32 cellular contexts compared by ENCODE assay signal in the genomic region with DNA sequence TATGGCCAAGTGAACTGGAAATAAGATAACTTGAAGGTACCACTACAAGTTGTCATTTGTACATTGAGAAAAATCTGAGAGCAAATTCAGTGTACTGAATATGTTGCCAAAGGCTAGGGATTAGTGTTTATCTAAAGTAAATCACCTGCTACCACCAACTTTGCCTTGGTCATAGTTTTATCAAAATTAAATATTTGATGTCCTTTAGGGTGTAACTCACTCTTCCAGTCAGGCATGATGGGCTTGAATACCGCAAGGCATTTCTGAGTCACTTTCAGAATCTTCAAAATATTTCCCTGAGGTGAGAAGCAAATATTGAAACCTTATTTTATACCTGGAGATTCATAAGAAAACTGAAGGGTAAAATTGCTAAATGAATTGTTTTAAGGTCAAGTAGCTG.
"Had no signal": no experiment of that assay in that cellular context is flagged by ENCODE, and none has a peak within 500 bp of the region (broad histone marks: within the 10 kb centered on the region; RNA-seq: fewer than 3 reads in every experiment).

No MANE protein-coding gene starts in this region.

- H3K27me3 ChIP-seq: heart right ventricle, ovary, vagina had no signal

- H3K36me3 Mint-ChIP-seq: memory B cell; stimulated activated effector memory CD8-positive, alpha-beta T cell treated with anti-CD3 and anti-CD28 coated beads, Interleukin-12 subunit alpha, Interleukin-12 subunit beta, amount 100 ng/mL, for 72 hours; type B pancreatic cell; WTC11 had no signal

- H3K27ac Mint-ChIP-seq: activated CD4-positive, alpha-beta T cell treated with anti-CD3 and anti-CD28 coated beads, Interleukin-2, amount 10 ng/mL, durations not matched to agents 7 days and 5 days; activated CD8-positive, alpha-beta T cell treated with anti-CD3 and anti-CD28 coated beads for 36 hours; activated T-helper 17 cell treated with anti-CD3 and anti-CD28 coated beads, Interleukin-2, amount 50 U/mL, for 72 hours; memory B cell; nephron; stimulated activated effector memory CD8-positive, alpha-beta T cell treated with anti-CD3 and anti-CD28 coated beads, Interleukin-12 subunit alpha, Interleukin-12 subunit beta, amount 100 ng/mL, for 72 hours; stimulated activated naive CD8-positive, alpha-beta T cell treated with anti-CD3 and anti-CD28 coated beads, Interleukin-15, Interleukin-2, amounts not matched to agents 100 ng/mL and 50 ng/mL, for 24 hours; T-helper 17 cell; WTC11 had no signal

- FAIRE-seq: astrocyte, endothelial cell of umbilical vein had no signal

- H3K4me3 Mint-ChIP-seq: activated CD4-positive, alpha-beta T cell treated with anti-CD3 and anti-CD28 coated beads, Interleukin-2, amount 10 ng/mL, durations not matched to agents 7 days and 5 days; activated CD8-positive, alpha-beta T cell treated with anti-CD3 and anti-CD28 coated beads for 36 hours; activated T-cell treated with anti-CD3 and anti-CD28 coated beads, Interleukin-2, amount 50 U/mL, for 4 hours; activated T-helper 17 cell treated with anti-CD3 and anti-CD28 coated beads, Interleukin-2, amount 50 U/mL, for 72 hours; memory B cell; nephron; stimulated activated effector memory CD8-positive, alpha-beta T cell treated with anti-CD3 and anti-CD28 coated beads, Interleukin-12 subunit alpha, Interleukin-12 subunit beta, amount 100 ng/mL, for 72 hours; stimulated activated naive CD8-positive, alpha-beta T cell treated with anti-CD3 and anti-CD28 coated beads, Interleukin-15, Interleukin-2, amounts not matched to agents 100 ng/mL and 50 ng/mL, for 24 hours; T-helper 17 cell; WTC11 had no signal

- H3K4me1 ChIP-seq: heart right ventricle, left ventricle myocardium inferior, vagina had no signal

- DNase-seq: activated CD4-positive, alpha-beta T cell treated with anti-CD3 and anti-CD28 coated beads for 1 hour; activated CD4-positive, alpha-beta T cell treated with anti-CD3 and anti-CD28 coated beads, Interleukin-2, amount 10 ng/mL, durations not matched to agents 7 days and 5 days; activated CD8-positive, alpha-beta T cell treated with anti-CD3 and anti-CD28 coated beads for 36 hours; activated gamma-delta T cell treated with Interleukin-2 at 50 U/mL for 16 hours; activated naive CD4-positive, alpha-beta T cell treated with anti-CD3 and anti-CD28 coated beads, Interleukin-2, amount 50 U/mL, for 16 hours; activated T-cell treated with anti-CD3 and anti-CD28 coated beads, Interleukin-2, amount 50 U/mL, for 4 hours; amniotic stem cell; central memory CD4-positive, alpha-beta T cell; foreskin fibroblast; heart right ventricle; kidney glomerular epithelial cell; left ventricle myocardium inferior; ovary; retina; stimulated activated CD4-positive, alpha-beta T cell treated with anti-CD3 and anti-CD28 coated beads, Interleukin-4, amount 100 ng/mL, for 24 hours; substantia nigra; T-helper 17 cell; T1000 had no signal

- H3K27me3 Mint-ChIP-seq: activated CD4-positive, alpha-beta T cell treated with anti-CD3 and anti-CD28 coated beads, Interleukin-2, amount 10 ng/mL, durations not matched to agents 7 days and 5 days; activated CD8-positive, alpha-beta T cell treated with anti-CD3 and anti-CD28 coated beads for 36 hours; activated T-helper 17 cell treated with anti-CD3 and anti-CD28 coated beads, Interleukin-2, amount 50 U/mL, for 72 hours; memory B cell; stimulated activated naive CD8-positive, alpha-beta T cell treated with anti-CD3 and anti-CD28 coated beads, Interleukin-15, Interleukin-2, amounts not matched to agents 100 ng/mL and 50 ng/mL, for 24 hours; type B pancreatic cell had no signal

- H3K9me3 ChIP-seq: left ventricle myocardium inferior, ovary, prostate gland, vagina had no signal

- ATAC-seq: activated CD8-positive, alpha-beta T cell treated with anti-CD3 and anti-CD28 coated beads for 36 hours; activated T-cell treated with anti-CD3 and anti-CD28 coated beads, Interleukin-2, amount 50 U/mL, for 4 hours; activated T-helper 17 cell treated with anti-CD3 and anti-CD28 coated beads, Interleukin-2, amount 50 U/mL, for 72 hours; esophagus mucosa; heart right ventricle; sciatic nerve; stimulated activated effector memory CD8-positive, alpha-beta T cell treated with anti-CD3 and anti-CD28 coated beads, Interleukin-12 subunit alpha, Interleukin-12 subunit beta, amount 100 ng/mL, for 72 hours; T-helper 17 cell; WTC11 had no signal

- H3K4me3 ChIP-seq: heart right ventricle, left ventricle myocardium inferior, ovary, prostate gland, skin epidermis, vagina had no signal

- H3K4me1 Mint-ChIP-seq: activated CD4-positive, alpha-beta T cell treated with anti-CD3 and anti-CD28 coated beads, Interleukin-2, amount 10 ng/mL, durations not matched to agents 7 days and 5 days; activated T-helper 17 cell treated with anti-CD3 and anti-CD28 coated beads, Interleukin-2, amount 50 U/mL, for 72 hours; memory B cell; nephron; stimulated activated effector memory CD8-positive, alpha-beta T cell treated with anti-CD3 and anti-CD28 coated beads, Interleukin-12 subunit alpha, Interleukin-12 subunit beta, amount 100 ng/mL, for 72 hours; T-helper 17 cell had no signal

- H3K27ac ChIP-seq: heart right ventricle, left ventricle myocardium inferior, ovary, prostate gland, skin epidermis, vagina had no signal

- H3K9me3 Mint-ChIP-seq: activated CD4-positive, alpha-beta T cell treated with anti-CD3 and anti-CD28 coated beads, Interleukin-2, amount 10 ng/mL, durations not matched to agents 7 days and 5 days; activated CD8-positive, alpha-beta T cell treated with anti-CD3 and anti-CD28 coated beads for 36 hours; activated T-cell treated with anti-CD3 and anti-CD28 coated beads, Interleukin-2, amount 50 U/mL, for 4 hours; activated T-helper 17 cell treated with anti-CD3 and anti-CD28 coated beads, Interleukin-2, amount 50 U/mL, for 72 hours; nephron; stimulated activated effector memory CD8-positive, alpha-beta T cell treated with anti-CD3 and anti-CD28 coated beads, Interleukin-12 subunit alpha, Interleukin-12 subunit beta, amount 100 ng/mL, for 72 hours; stimulated activated naive CD8-positive, alpha-beta T cell treated with anti-CD3 and anti-CD28 coated beads, Interleukin-15, Interleukin-2, amounts not matched to agents 100 ng/mL and 50 ng/mL, for 24 hours had no signal

- H3K36me3 ChIP-seq: heart right ventricle, left ventricle myocardium inferior, ovary, prostate gland, vagina had no signal
